15 cellular contexts compared by ENCODE assay signal in the genomic region with DNA sequence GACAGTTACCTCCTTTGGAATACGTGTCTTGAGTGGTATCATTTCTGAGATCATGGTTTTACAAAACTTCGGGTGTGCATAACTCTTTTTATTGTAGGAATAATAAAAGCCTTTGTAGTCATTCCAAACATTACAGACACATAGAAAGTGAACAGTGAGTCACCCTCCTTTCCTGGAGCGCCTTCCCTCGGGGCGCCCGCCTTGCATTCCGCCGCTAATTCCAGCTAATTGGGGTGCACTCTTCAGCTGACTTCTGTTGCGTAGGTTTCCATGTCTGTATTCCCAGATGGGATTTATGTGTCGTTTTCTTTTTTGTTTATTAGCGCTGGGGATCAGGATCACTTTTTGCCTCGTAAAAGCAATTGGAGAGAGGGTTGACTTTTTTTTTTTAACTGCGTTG. TPM values are rescaled to one million over a fixed set of nuclear protein-coding genes. Genes with fewer than 3 reads are reported as not detected.
A peak's percentile ranks its signal among the peaks of the same experiment; 100 is the strongest.
DNase-seq lines count a peak whose midpoint lies in the region; ATAC-seq and TF ChIP-seq lines count a peak whose summit lies in the region.
"Had no signal": no experiment of that assay in that cellular context is flagged by ENCODE, and none has a peak within 500 bp of the region (broad histone marks: within the 10 kb centered on the region; RNA-seq: fewer than 3 reads in every experiment).

No MANE protein-coding gene starts in this region.

- H3K4me3 Mint-ChIP-seq in naive thymus-derived CD8-positive, alpha-beta T cell: no peak overlapping the region
- H3K4me3 Mint-ChIP-seq: activated B cell treated with CpG ODN at 0.5 μM for 24 hours; activated T-helper 1 cell treated with anti-CD3 and anti-CD28 coated beads, Interleukin-12 subunit alpha, Interleukin-12 subunit beta, Interleukin-2, Interleukin-4 antibody, amounts not matched to agents 30 ng/mL and 10 ng/mL and 1 ng/mL, durations not matched to agents 14 hours and 24 hours and 36 hours had no signal

- no peaks in the 10 kb centered on the region for H3K36me3 ChIP-seq in A673 (ENCODE audit: insufficient read depth, low read length, poor library complexity, severe bottlenecking)

- POLR2A ChIA-PET in A673 (lab: Charles Lee; ENCODE audit: low non-redundant PET): no interaction called here
- POLR2A ChIA-PET in naive thymus-derived CD8-positive, alpha-beta T cell (lab: Charles Lee): no interaction called here

- BruUV-seq in A673 (replicated peaks; lab: Mats Ljungman, UMichigan): no TSS peak

- DNase-seq in A673 (ENCODE audit: low spot score) (peak; percentile 87), HT1080 (ENCODE audit: low read depth) (peak; percentile 79), astrocyte of the spinal cord (ENCODE audit: low read depth, low spot score) (peak; percentile 84), kidney tubule cell (ENCODE audit: low spot score) (peak; percentile 43), NCI-H2196 treated with DMSO at 0.1 percent for 48 hours (lab: John Stamatoyannopoulos, UW; ENCODE audit: unreplicated experiment) (no peak)
- DNase-seq in naive thymus-derived CD8-positive, alpha-beta T cell: no peak
- DNase-seq: activated B cell treated with CpG ODN at 0.5 μM for 24 hours, cerebellar nuclear complex, NCI-H2171, psoas muscle had no signal

- peaks cover 11 to 37% (median 27%) of the 10 kb centered on the region in 5 donors for H3K27me3 Mint-ChIP-seq in naive thymus-derived CD8-positive, alpha-beta T cell

- H3K4me3 ChIP-seq in A673 (ENCODE audit: low read depth, low read length, poor library complexity, severe bottlenecking) (no peak overlapping the region), astrocyte of the spinal cord (ENCODE audit: low read depth, low read length) (no peak overlapping the region)
- H3K4me3 ChIP-seq: lung, psoas muscle had no signal

- TF ChIP-seq CTCF in A673 (conservative IDR thresholded peaks at IDR 0.05; ENCODE audit: low read depth, low read length) (no peak), astrocyte of the spinal cord (IDR thresholded peaks at IDR 0.05; ENCODE audit: low read depth, low read length) (no peak)

- no peaks in the 10 kb centered on the region for H3K36me3 Mint-ChIP-seq in naive thymus-derived CD8-positive, alpha-beta T cell

- no peaks in the 10 kb centered on the region for H3K9me3 ChIP-seq in A673 (ENCODE audit: low read depth, low read length, poor library complexity, severe bottlenecking)
- H3K9me3 ChIP-seq: psoas muscle had no signal

- no peak overlapping the region for H3K27ac ChIP-seq in A673 (ENCODE audit: low read depth, low read length, poor library complexity, severe bottlenecking)
- H3K27ac ChIP-seq: psoas muscle had no signal

- in situ Hi-C loops in astrocyte of the spinal cord (cut with HindIII; ENCODE audit: low sequenced_read_pairs): no loop called here

- peaks cover 0 to 11% (median 3%) of the 10 kb centered on the region in 4 donors for H3K4me1 Mint-ChIP-seq in naive thymus-derived CD8-positive, alpha-beta T cell

- CTCF ChIA-PET in A673 (lab: Charles Lee): no interaction called here

- no peaks in the 10 kb centered on the region for H3K9me3 Mint-ChIP-seq in naive thymus-derived CD8-positive, alpha-beta T cell
- H3K9me3 Mint-ChIP-seq: activated B cell treated with CpG ODN at 0.5 μM for 24 hours; activated T-helper 1 cell treated with anti-CD3 and anti-CD28 coated beads, Interleukin-12 subunit alpha, Interleukin-12 subunit beta, Interleukin-2, Interleukin-4 antibody, amounts not matched to agents 30 ng/mL and 10 ng/mL and 1 ng/mL, durations not matched to agents 14 hours and 24 hours and 36 hours had no signal

- intact Hi-C loops in A673 (cut with micrococcal nuclease; ENCODE audit: unreplicated experiment): loop anchor here (10.0 kb wide), 1 partner anchor 416 kb away; no protein-coding TSS in a partner anchor

- no peak overlapping the region for H3K27ac Mint-ChIP-seq in naive thymus-derived CD8-positive, alpha-beta T cell
- H3K27ac Mint-ChIP-seq: activated B cell treated with CpG ODN at 0.5 μM for 24 hours; activated T-helper 1 cell treated with anti-CD3 and anti-CD28 coated beads, Interleukin-12 subunit alpha, Interleukin-12 subunit beta, Interleukin-2, Interleukin-4 antibody, amounts not matched to agents 30 ng/mL and 10 ng/mL and 1 ng/mL, durations not matched to agents 14 hours and 24 hours and 36 hours had no signal

- H3K27me3 ChIP-seq in A673 (replicated peaks; ENCODE audit: insufficient read depth, low read depth, low read length, poor library complexity): no peaks in the 10 kb centered on the region

- H3K4me1 ChIP-seq in A673 (ENCODE audit: insufficient read depth, low read length, poor library complexity, severe bottlenecking): peaks cover 58% of the 10 kb centered on the region

- ATAC-seq in HG03039 (IDR thresholded peaks at IDR 0.05; ENCODE audit: unreplicated experiment) (no peak), HG03571 (IDR thresholded peaks at IDR 0.05; ENCODE audit: unreplicated experiment) (no peak)
- no peak for ATAC-seq in naive thymus-derived CD8-positive, alpha-beta T cell
- ATAC-seq: psoas muscle, Right ventricle myocardium inferior had no signal

RNA-seq across cellular contexts. Expression of gene SH3BP4, which starts 18.6 kb away (rescaled TPM):
- 19.5 and 19.9 TPM in 2 replicates for total RNA-seq in A673 (2021)
- 17.3 and 20.2 TPM in 2 replicates for total RNA-seq in HT1080 (2014; rRNA removed; shearing (Covaris generic))
- polyA plus RNA-seq in HT1080 (2015; cell fraction: cytosol; rRNA removed): 21.0 and 23.6 TPM in 2 replicates
- polyA plus RNA-seq in HT1080 (2015; cell fraction: nucleus; rRNA removed): 16.2 and 16.5 TPM in 2 replicates
- total RNA-seq in naive thymus-derived CD8-positive, alpha-beta T cell: under 1 TPM; 0.19 to 0.29 TPM
- not detected for polyA plus RNA-seq in naive thymus-derived CD8-positive, alpha-beta T cell

Comparison
In these comparisons a context has a peak if more than half of its experiments do, and no peak if none do; other contexts are left out.
1. DNase-seq: peak in A673 (single experiment), HT1080 (single experiment), astrocyte of the spinal cord (single experiment) and kidney tubule cell (single experiment); none in naive thymus-derived CD8-positive, alpha-beta T cell (0 of 10) and NCI-H2196 treated with DMSO at 0.1 percent for 48 hours (single experiment).
2. RNA of gene SH3BP4, which starts 18.6 kb away (total RNA-seq): 17.3 to 20.2 TPM in HT1080 and 19.5 to 19.9 TPM in A673; 0.19 to 0.29 TPM in naive thymus-derived CD8-positive, alpha-beta T cell; every median in the first group is over 10 times any median in the second.